ENCODE assay signal across 24 cellular contexts in the genomic region with DNA sequence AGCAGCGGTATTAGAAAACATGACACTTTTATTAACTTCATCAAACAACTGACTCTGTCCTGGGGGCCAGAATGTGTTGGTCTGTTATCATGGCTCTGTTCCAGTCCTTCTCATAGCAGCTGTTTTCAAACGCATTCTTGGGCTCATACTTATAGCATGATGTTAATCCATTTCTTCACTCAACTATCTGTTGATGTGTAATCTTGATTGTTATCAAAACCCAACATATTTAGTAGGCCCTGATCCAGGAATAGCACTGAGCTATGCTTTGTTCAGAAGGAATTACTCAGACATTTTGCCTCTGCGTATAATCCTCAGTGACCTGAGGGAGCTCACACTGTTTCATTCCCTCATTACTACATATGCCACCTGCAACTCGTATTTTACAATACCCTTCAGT.
DNase-seq lines count a peak whose midpoint lies in the region; ATAC-seq, FAIRE-seq and TF ChIP-seq lines count a peak whose summit lies in the region.
"Had no signal": no experiment of that assay in that cellular context is flagged by ENCODE, and none has a peak within 500 bp of the region (broad histone marks: within the 10 kb centered on the region; RNA-seq: fewer than 3 reads in every experiment).

No MANE protein-coding gene starts in this region.

- in situ Hi-C loops in transverse colon (cut with MboI; ENCODE audit: low pct_ligation_motif_present in 1 of 4, low pct_unique_long_range_greater_than_20kb in 1 of 4, low sequenced_read_pairs in 3 of 4): no loop called here

- no peak for TF ChIP-seq POLR2A in endothelial cell of umbilical vein (IDR thresholded peaks at IDR 0.05; ENCODE audit: low read depth, low read length)
- TF ChIP-seq POLR2A in transverse colon (IDR thresholded peaks at IDR 0.05): no peak

- H3K4me1 ChIP-seq in PC-3 (ENCODE audit: insufficient read depth, low read length) (no peaks in the 10 kb centered on the region), endothelial cell of umbilical vein (ENCODE audit: control insufficient read depth, extremely low read depth, insufficient read depth, low read length) (no peaks in the 10 kb centered on the region), transverse colon (no peaks in the 10 kb centered on the region)
- H3K4me1 ChIP-seq: left lung, testis had no signal

- TF ChIP-seq CTCF in PC-3 (conservative IDR thresholded peaks at IDR 0.05; ENCODE audit: low read depth, low read length) (no peak), endothelial cell of umbilical vein (IDR thresholded peaks at IDR 0.05; ENCODE audit: extremely low read depth in 1 of 2, insufficient read depth in 1 of 2, low read depth in 1 of 2, low read length in 2 of 2) (no peak), transverse colon (IDR thresholded peaks at IDR 0.05) (no peak)

- CTCF ChIA-PET in PC-3 (lab: Charles Lee): interaction anchor here (0.5 kb wide), 1 partner anchor 27 kb away, joined by 3 read pairs; no protein-coding TSS in a partner anchor
- CTCF ChIA-PET in endothelial cell of umbilical vein (lab: Charles Lee): interaction anchor here (1.0 to 1.2 kb wide), 2 partner anchors 14 to 20 kb away, joined by 3 read pairs; no protein-coding TSS in a partner anchor

- TF ChIP-seq EP300 in transverse colon (IDR thresholded peaks at IDR 0.05; ENCODE audit: low read depth): no peak

- peak; percentile 16 for DNase-seq in HCEC 1CT
- peak; percentile 26 for DNase-seq in PC-3
- DNase-seq in endothelial cell of umbilical vein (ENCODE audit: low read depth, low spot score): peak; percentile 13
- peak; percentile 82 for DNase-seq in non-pigmented ciliary epithelial cell (ENCODE audit: low read depth)
- no peak for DNase-seq in transverse colon
- DNase-seq in OCI-M2 (lab: John Stamatoyannopoulos, UW; ENCODE audit: unreplicated experiment): no peak
- DNase-seq in anterior cingulate cortex (lab: John Stamatoyannopoulos, UW): no peak
- DNase-seq: activated CD4-positive, alpha-beta T cell treated with anti-CD3 and anti-CD28 coated beads for 1 hour; activated CD8-positive, alpha-beta T cell treated with anti-CD3 and anti-CD28 coated beads, Interleukin-2, amount 10 ng/mL, durations not matched to agents 7 days and 5 days; activated gamma-delta T cell treated with Interleukin-2 at 50 U/mL for 16 hours; CD4-positive, CD25-positive, alpha-beta regulatory T cell; cerebellar nuclear complex; H7; left lung; MM.1S; NCI-H526 treated with DMSO at 0.1 percent for 48 hours; SHP77; stimulated activated CD4-positive, alpha-beta T cell treated with anti-CD3 and anti-CD28 coated beads, Interleukin-1b, Interleukin-23, amount 100 ng/mL, for 48 hours; stimulated activated naive B cell treated with anti-CD40 and anti-IgM and Interleukin-4, amounts not matched to agents 10 μg/mL and 1 μg/mL and 100 μg/mL, for 72 hours; T-cell; testis had no signal

- H3K36me3 ChIP-seq in PC-3 (ENCODE audit: low read depth, low read length) (no peaks in the 10 kb centered on the region), endothelial cell of umbilical vein (ENCODE audit: control insufficient read depth in 2 of 2, extremely low read depth in 1 of 2, insufficient read depth in 2 of 2, low read length in 2 of 2) (no peaks in the 10 kb centered on the region), transverse colon (no peaks in the 10 kb centered on the region)
- H3K36me3 ChIP-seq: left lung had no signal

- H3K9me1 ChIP-seq in endothelial cell of umbilical vein (replicated peaks; ENCODE audit: control insufficient read depth, extremely low read depth, insufficient read depth, low read length): no peaks in the 10 kb centered on the region

- H3K27me3 ChIP-seq in PC-3 (ENCODE audit: low read length) (no peaks in the 10 kb centered on the region), endothelial cell of umbilical vein (ENCODE audit: control insufficient read depth in 2 of 2, insufficient read depth in 2 of 2, low read length in 2 of 2) (peaks cover 9% of the 10 kb centered on the region in 2 experiments), transverse colon (no peaks in the 10 kb centered on the region)
- H3K27me3 ChIP-seq: left lung, testis had no signal

- 60 to 68% methylated on average over 3 to 4 of the region's 4 CpGs for WGBS in transverse colon (ENCODE audit: low coverage in 1 of 2), 2 donors

- H3K9me3 ChIP-seq in PC-3 (ENCODE audit: low read length): no peaks in the 10 kb centered on the region
- H3K9me3 ChIP-seq in endothelial cell of umbilical vein (replicated peaks; ENCODE audit: control insufficient read depth, insufficient read depth, low read length): no peaks in the 10 kb centered on the region
- no peaks in the 10 kb centered on the region for H3K9me3 ChIP-seq in transverse colon
- H3K9me3 ChIP-seq: left lung, testis had no signal

- POLR2A ChIA-PET in PC-3 (lab: Charles Lee; ENCODE audit: unreplicated experiment): no interaction called here
- POLR2A ChIA-PET in endothelial cell of umbilical vein (lab: Charles Lee): no interaction called here

- no peak overlapping the region for H2AFZ ChIP-seq in PC-3 (ENCODE audit: low read length)
- H2AFZ ChIP-seq in endothelial cell of umbilical vein (ENCODE audit: low read depth, low read length): no peak overlapping the region

- BruUV-seq in PC-3 (replicated peaks; lab: Mats Ljungman, UMichigan): no TSS peak
- BruUV-seq in endothelial cell of umbilical vein (replicated peaks; lab: Mats Ljungman, UMichigan): no TSS peak

- H3K27ac ChIP-seq in PC-3 (ENCODE audit: low read length) (no peak overlapping the region), endothelial cell of umbilical vein (ENCODE audit: insufficient read depth, low read depth, low read length) (no peak overlapping the region), transverse colon (no peak overlapping the region)
- H3K27ac ChIP-seq: left lung, skin epidermis, testis had no signal

- H4K20me1 ChIP-seq in PC-3 (ENCODE audit: low read length): no peaks in the 10 kb centered on the region
- H4K20me1 ChIP-seq in endothelial cell of umbilical vein (replicated peaks; ENCODE audit: control insufficient read depth, extremely low read depth, insufficient read depth, low read length): no peaks in the 10 kb centered on the region

- H3K4me2 ChIP-seq in PC-3 (ENCODE audit: low read length) (no peak overlapping the region), endothelial cell of umbilical vein (ENCODE audit: insufficient read depth, low read length) (no peak overlapping the region)

- H3K9me2 ChIP-seq in PC-3 (replicated peaks; ENCODE audit: low read length): no peaks in the 10 kb centered on the region

- no peaks in the 10 kb centered on the region for H3K79me2 ChIP-seq in PC-3 (ENCODE audit: low read length)
- H3K79me2 ChIP-seq in endothelial cell of umbilical vein (ENCODE audit: control insufficient read depth, insufficient read depth, low read length): no peaks in the 10 kb centered on the region

- intact Hi-C loops in PC-3 (cut with micrococcal nuclease): no loop called here
- intact Hi-C loops in endothelial cell of umbilical vein (cut with micrococcal nuclease): no loop called here
- intact Hi-C loops in transverse colon (cut with DNase I; ENCODE audit: low total_unique reads): no loop called here

- dilution Hi-C loops in endothelial cell of umbilical vein (cut with MboI; ENCODE audit: extremely low pct_ligation_motif_present, low sequenced_read_pairs): no loop called here

- no peak for ATAC-seq in PC-3
- ATAC-seq in GM21360 (IDR thresholded peaks at IDR 0.05; ENCODE audit: unreplicated experiment): no peak
- ATAC-seq: activated CD8-positive, alpha-beta T cell treated with anti-CD3 and anti-CD28 coated beads, Interleukin-2, amount 10 ng/mL, durations not matched to agents 7 days and 5 days; left lung; stimulated activated naive B cell treated with anti-CD40 and anti-IgM and Interleukin-4, amounts not matched to agents 10 μg/mL and 1 μg/mL and 100 μg/mL, for 72 hours; T-cell had no signal

- H3K9ac ChIP-seq in PC-3 (ENCODE audit: low read length) (no peak overlapping the region), endothelial cell of umbilical vein (replicated peaks; ENCODE audit: extremely low read depth, insufficient read depth, low read length) (no peak overlapping the region)

- H3K4me3 ChIP-seq in PC-3 (ENCODE audit: low read length) (no peak overlapping the region), endothelial cell of umbilical vein (replicated peaks in 1 of 3; ENCODE audit: insufficient read depth in 1 of 3, low read depth in 1 of 3, low read length in 3 of 3) (no peak overlapping the region), transverse colon (no peak overlapping the region)
- H3K4me3 ChIP-seq: left lung, skin epidermis, testis had no signal

- no peaks in the 10 kb centered on the region for H3F3A ChIP-seq in PC-3 (ENCODE audit: low read length, unreplicated experiment)

- no peak for FAIRE-seq in endothelial cell of umbilical vein (lab: Jason Lieb, UNC)
- FAIRE-seq: TTC549 had no signal

TF ChIP-seq in endothelial cell of umbilical vein, 7 proteins besides CTCF, POLR2A, EP300 and RAD21:
- TF ChIP-seq, protein P1, sequence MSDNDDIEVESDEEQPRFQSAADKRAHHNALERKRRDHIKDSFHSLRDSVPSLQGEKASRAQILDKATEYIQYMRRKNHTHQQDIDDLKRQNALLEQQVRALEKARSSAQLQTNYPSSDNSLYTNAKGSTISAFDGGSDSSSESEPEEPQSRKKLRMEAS (IDR thresholded peaks at IDR 0.05; ENCODE audit: insufficient read depth, insufficient read length): no peak
- no peak for TF ChIP-seq GATA2 (IDR thresholded peaks at IDR 0.05; ENCODE audit: insufficient read depth, insufficient read length, low read depth, low read length)
- no peak for TF ChIP-seq MYC (IDR thresholded peaks at IDR 0.05; ENCODE audit: low read depth, low read length)

Comparison
In these comparisons a context has a peak if more than half of its experiments do, and no peak if none do; other contexts are left out.
1. DNase-seq: peak in HCEC 1CT (single experiment), PC-3 (single experiment), endothelial cell of umbilical vein (single experiment) and non-pigmented ciliary epithelial cell (single experiment); none in transverse colon (single experiment), OCI-M2 (single experiment) and anterior cingulate cortex (0 of 58).